In genomic region chr3:44648564-44649229, GRCh38 we compare ENCODE assay signal across 8 cellular contexts. TPM values are rescaled to one million over a fixed set of nuclear protein-coding genes. Genes with fewer than 3 reads are reported as not detected.
DNase-seq lines count a peak whose midpoint lies in the region; TF ChIP-seq lines count a peak whose summit lies in the region.

TSS of gene ZNF35 (plus strand) at chr3:44648732. CDS start at chr3:44651068, 2,336 bp downstream.

- H3K36me3 ChIP-seq in SU-DHL-6 (ENCODE audit: low read length), result peaks cover 8% of the 10 kb centered on the region; the same call in 1 of the 2 replicates
- H3K36me3 ChIP-seq in skeletal muscle tissue (ENCODE audit: control insufficient read depth in 3 of 3, insufficient read depth in 3 of 3, low read length in 3 of 3), result peaks cover 22 to 29% (median 25%) of the 10 kb centered on the region in 3 donors

- H3K27me3 ChIP-seq in SU-DHL-6 (ENCODE audit: low read length) (no peaks in the 10 kb centered on the region), skeletal muscle tissue (ENCODE audit: control insufficient read depth in 3 of 3, insufficient read depth in 3 of 3, low read length in 3 of 3) (no peaks in the 10 kb centered on the region)

- TF ChIP-seq CTCF in HFF-Myc (IDR thresholded peaks at IDR 0.05; ENCODE audit: low read depth, low read length, missing control alignments), result no peak
- no peak for TF ChIP-seq CTCF in SU-DHL-6 (IDR thresholded peaks at IDR 0.05; ENCODE audit: insufficient read depth, low read length, poor library complexity, severe bottlenecking)

- H3K9me2 ChIP-seq in SU-DHL-6 (replicated peaks; ENCODE audit: insufficient read depth, low read length), result no peaks in the 10 kb centered on the region

- no peaks in the 10 kb centered on the region for H4K20me1 ChIP-seq in SU-DHL-6 (ENCODE audit: low read depth, low read length)

- H3K9me3 ChIP-seq in SU-DHL-6 (ENCODE audit: insufficient read depth, low read length), result peaks cover 2% of the 10 kb centered on the region; the same call in 1 of the 2 replicates
- peaks cover 0 to 2% (median 0%) of the 10 kb centered on the region in 3 donors for H3K9me3 ChIP-seq in skeletal muscle tissue (ENCODE audit: control insufficient read depth in 3 of 3, low read length in 3 of 3)

- DNase-seq in activated effector memory CD4-positive, alpha-beta T cell treated with anti-CD3 and anti-CD28 coated beads, Interleukin-2, amount 50 U/mL, for 16 hours, result peak; percentile 70
- DNase-seq in activated effector memory CD4-positive, alpha-beta T cell treated with Interleukin-2 at 50 U/mL for 16 hours, result no peak
- peak; percentile 72 for DNase-seq in HFF-Myc (ENCODE audit: extremely low read depth, low read depth)
- peak; percentile 67 for DNase-seq in NCI-H1092 (lab: John Stamatoyannopoulos, UW)
- peak; percentile 94 for DNase-seq in cerebellar cortex (ENCODE audit: low spot score)
- peak; percentile 92 for DNase-seq in inferior parietal cortex (ENCODE audit: extremely low spot score)

- peaks cover 3 to 10% (median 5%) of the 10 kb centered on the region in 3 donors for H3K4me1 ChIP-seq in skeletal muscle tissue (ENCODE audit: control insufficient read depth in 3 of 3, insufficient read depth in 3 of 3, low read length in 3 of 3)

- H3F3A ChIP-seq in SU-DHL-6 (ENCODE audit: insufficient read depth), result peaks cover 12% of the 10 kb centered on the region; the same call in 1 of the 2 replicates

- H3K4me2 ChIP-seq in SU-DHL-6 (ENCODE audit: low read depth, low read length, poor library complexity, severe bottlenecking), result peak within 1 kb of the TSS; percentile 81

- H2AFZ ChIP-seq in SU-DHL-6 (ENCODE audit: low read depth, low read length, severe bottlenecking), result peak within 1 kb of the TSS; percentile 81

- H3K4me3 ChIP-seq in HFF-Myc (replicated peaks; ENCODE audit: low read depth, low read length), result peak within 1 kb of the TSS; percentile 81
- H3K4me3 ChIP-seq in SU-DHL-6 (ENCODE audit: insufficient read depth, low read length, poor library complexity, severe bottlenecking), result peak within 1 kb of the TSS; percentile 60
- peak within 1 kb of the TSS; percentile 76 to 91 (median 89) for H3K4me3 ChIP-seq in skeletal muscle tissue (ENCODE audit: low read length in 3 of 3)

- H3K27ac ChIP-seq in SU-DHL-6 (ENCODE audit: low read depth, low read length) (peak within 1 kb of the TSS; percentile 45), skeletal muscle tissue (ENCODE audit: low read depth, low read length) (peak within 1 kb of the TSS; percentile 75)

- peak within 1 kb of the TSS; percentile 77 for H3K9ac ChIP-seq in SU-DHL-6 (ENCODE audit: low read length)
- H3K9ac ChIP-seq in skeletal muscle tissue (ENCODE audit: low read depth in 1 of 3, low read length in 3 of 3), result peak within 1 kb of the TSS; percentile 83 to 92 (median 88)

- peaks cover 9% of the 10 kb centered on the region; the same call in 1 of the 2 replicates for H3K79me2 ChIP-seq in SU-DHL-6 (ENCODE audit: insufficient read depth, low read length)

RNA-seq across cellular contexts. Expression of gene ZNF35, which starts in this region (rescaled TPM):
- 11.5 TPM for total RNA-seq in skeletal muscle tissue
